ENCODE assay signal across 24 cellular contexts in the genomic region with DNA sequence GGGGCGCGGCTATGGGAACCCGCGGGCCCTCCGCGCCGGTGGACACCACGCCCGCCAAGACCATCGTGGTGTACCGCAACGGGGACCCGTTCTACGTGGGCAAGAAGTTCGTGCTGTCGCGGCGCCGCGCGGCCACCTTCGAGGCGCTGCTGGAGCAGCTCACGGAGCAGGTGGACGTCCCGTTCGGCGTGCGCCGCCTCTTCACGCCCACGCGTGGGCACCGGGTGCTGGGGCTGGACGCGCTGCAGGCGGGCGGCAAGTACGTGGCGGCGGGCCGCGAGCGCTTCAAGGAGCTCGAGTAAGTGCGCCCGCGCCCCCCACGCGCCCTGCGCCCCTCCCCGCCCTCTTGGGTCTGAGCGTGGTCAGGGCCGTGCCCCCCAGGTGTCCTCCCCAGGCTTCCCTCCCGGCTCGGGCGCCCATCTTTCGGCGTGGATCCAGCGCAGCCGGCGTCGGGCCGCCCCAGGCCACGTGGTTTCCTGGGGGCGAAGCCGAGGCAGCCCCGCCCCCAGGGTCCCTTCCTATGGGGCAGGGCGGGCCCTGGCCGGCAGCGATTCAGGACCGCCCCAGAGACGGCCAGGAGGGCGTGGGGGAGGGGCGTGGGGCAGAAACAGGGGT. TPM values are rescaled to one million over a fixed set of nuclear protein-coding genes. Genes with fewer than 3 reads are reported as not detected.
A peak's percentile ranks its signal among the peaks of the same experiment; 100 is the strongest.
DNase-seq lines count a peak whose midpoint lies in the region; ATAC-seq, FAIRE-seq and TF ChIP-seq lines count a peak whose summit lies in the region.
"Had no signal": no experiment of that assay in that cellular context is flagged by ENCODE, and none has a peak within 500 bp of the region (broad histone marks: within the 10 kb centered on the region; RNA-seq: fewer than 3 reads in every experiment).

No MANE protein-coding gene starts in this region.

- H3K9me3 ChIP-seq in HUES48 (ENCODE audit: control insufficient read depth, insufficient read depth, low read length), result no peaks in the 10 kb centered on the region
- H3K9me3 ChIP-seq in K562 (replicated peaks; ENCODE audit: control insufficient read depth, insufficient read depth, low read depth, low read length), result no peaks in the 10 kb centered on the region
- H3K9me3 ChIP-seq in ovary, result no peaks in the 10 kb centered on the region
- no peaks in the 10 kb centered on the region for H3K9me3 ChIP-seq in body of pancreas
- H3K9me3 ChIP-seq: BE2C, pancreas had no signal

- H3K27me3 ChIP-seq in HUES48 (ENCODE audit: control insufficient read depth, insufficient read depth, low read length) (peaks cover 22% of the 10 kb centered on the region), K562 (ENCODE audit: control insufficient read depth in 2 of 2, insufficient read depth in 2 of 2, low read length in 2 of 2) (peaks cover 9 to 11% of the 10 kb centered on the region in 2 experiments; a peak in 4 of 5 replicates), ovary (no peaks in the 10 kb centered on the region), body of pancreas (no peaks in the 10 kb centered on the region)
- H3K27me3 ChIP-seq: BE2C had no signal

- BruUV-seq in K562 (replicated peaks; lab: Mats Ljungman, UMichigan), result no TSS peak

- 73% methylated on average over 15 of the region's 75 CpGs for WGBS in K562 (ENCODE audit: insufficient coverage, low coverage, missing lambda C conversion rate)
- WGBS in ovary, 3 donors, result 0 to 15% (median 8%) methylated on average over 12 to 75 of the region's 75 CpGs
- 23% methylated on average over 35 of the region's 75 CpGs; no CpG with 5 or more reads in 1 of the 2 donors for WGBS in body of pancreas, 2 donors

- in situ Hi-C loops in K562 (cut with MboI), result no loop called here

- no peak overlapping the region for H3K9ac ChIP-seq in HUES48 (ENCODE audit: low read depth, low read length)
- no peak overlapping the region for H3K9ac ChIP-seq in K562 (ENCODE audit: insufficient read depth in 1 of 2, low read depth in 2 of 2, low read length in 2 of 2)

- TF ChIP-seq EP300 in K562 (IDR thresholded peaks at IDR 0.05; ENCODE audit: low read length) (no peak), ovary (IDR thresholded peaks at IDR 0.05) (no peak)

- TF ChIP-seq CTCF in K562 (IDR thresholded peaks at IDR 0.05 in 2 of 3, conservative IDR thresholded peaks at IDR 0.05 in 1 of 3; ENCODE audit: insufficient read depth in 2 of 3, low read depth in 1 of 3, low read length in 3 of 3) (no peak), ovary (IDR thresholded peaks at IDR 0.05) (no peak), body of pancreas (IDR thresholded peaks at IDR 0.05) (no peak)

- POLR2A ChIA-PET in K562 (lab: Yijun Ruan, JAX), result interaction anchor here (0.5 kb wide), 1 partner anchor 9 kb away, joined by 3 read pairs; no protein-coding TSS in a partner anchor

- no peak for FAIRE-seq in K562 (lab: Jason Lieb, UNC)
- FAIRE-seq: frontal cortex, H54, pancreas, small intestine had no signal

- intact Hi-C loops in K562 (cut with micrococcal nuclease) (no loop called here), ovary (cut with DNase I) (no loop called here), body of pancreas (cut with DNase I) (no loop called here)

- TF ChIP-seq POLR2A in K562 (conservative IDR thresholded peaks at IDR 0.05) (no peak), ovary (IDR thresholded peaks at IDR 0.05) (no peak), body of pancreas (IDR thresholded peaks at IDR 0.05) (no peak)

- CTCF ChIA-PET in K562 (lab: Yijun Ruan, JAX; ENCODE audit: low intra/inter-chr PET ratio), result no interaction called here

- H3K79me2 ChIP-seq in K562 (ENCODE audit: control insufficient read depth, insufficient read depth, low read length), result no peaks in the 10 kb centered on the region

- H3K4me1 ChIP-seq in HUES48 (ENCODE audit: control insufficient read depth, insufficient read depth, low read length) (peaks cover 5% of the 10 kb centered on the region; the same call in 1 of the 2 replicates), K562 (replicated peaks in 1 of 2; ENCODE audit: control insufficient read depth in 2 of 2, insufficient read depth in 2 of 2, low read length in 2 of 2) (no peaks in the 10 kb centered on the region), ovary (ENCODE audit: insufficient read depth) (peaks cover 19% of the 10 kb centered on the region), body of pancreas (peaks cover 7% of the 10 kb centered on the region)
- H3K4me1 ChIP-seq: BE2C, pancreas had no signal

- H3K36me3 ChIP-seq in HUES48 (ENCODE audit: control insufficient read depth, insufficient read depth, low read length) (no peaks in the 10 kb centered on the region), K562 (ENCODE audit: control insufficient read depth, insufficient read depth, low read length) (no peaks in the 10 kb centered on the region), ovary (no peaks in the 10 kb centered on the region), body of pancreas (replicated peaks in 1 of 2; ENCODE audit: insufficient read depth in 1 of 2, low read depth in 2 of 2) (no peaks in the 10 kb centered on the region)
- H3K36me3 ChIP-seq: BE2C, pancreas had no signal

- no peak overlapping the region for H3K4me2 ChIP-seq in K562 (ENCODE audit: insufficient read depth, low read length)

- no peaks in the 10 kb centered on the region for H3K9me1 ChIP-seq in K562 (ENCODE audit: control insufficient read depth, insufficient read depth, low read length)

- H3K27ac ChIP-seq in HUES48 (ENCODE audit: low read depth, low read length) (no peak overlapping the region), K562 (ENCODE audit: extremely low read depth, low read depth, low read length) (no peak overlapping the region), ovary (no peak overlapping the region), body of pancreas (no peak overlapping the region)
- H3K27ac ChIP-seq: pancreas had no signal

- no peaks in the 10 kb centered on the region for H4K20me1 ChIP-seq in K562 (replicated peaks; ENCODE audit: control insufficient read depth, insufficient read depth, low read length)

- H3K4me3 ChIP-seq in HUES48 (ENCODE audit: low read depth, low read length) (peak overlapping the region; percentile 38), K562 (no peak overlapping the region), ovary (no peak overlapping the region), body of pancreas (no peak overlapping the region)
- H3K4me3 ChIP-seq: pancreas had no signal

- peak; percentile 49 for DNase-seq in D341Med (ENCODE audit: low spot score)
- no peak for DNase-seq in K562 (ENCODE audit: extremely low read depth in 1 of 4, low spot score in 3 of 4)
- peak in 3 of 5 donors; percentile 32 to 49 (median 48) for DNase-seq in ovary
- DNase-seq in NCI-H1105 treated with DMSO at 0.1 percent for 48 hours (lab: John Stamatoyannopoulos, UW), result no peak
- DNase-seq in body of pancreas, result no peak
- DNase-seq: activated B cell treated with CpG ODN at 0.5 μM for 24 hours; activated effector memory CD4-positive, alpha-beta T cell treated with Interleukin-2 at 50 U/mL for 16 hours; BE2C; Kasumi-1; NCI-H1436 treated with DMSO at 0.1 percent for 48 hours; SIG-M5; small intestine; stimulated activated CD4-positive, alpha-beta T cell treated with anti-CD3 and anti-CD28 coated beads, Interleukin-4, amount 100 ng/mL, for 4 hours; stimulated activated CD8-positive, alpha-beta memory T cell treated with anti-CD3 and anti-CD28 coated beads, Interleukin-4, amount 100 ng/mL, for 48 hours; trophoblast cell had no signal

- ATAC-seq in K562, result no peak
- no peak for ATAC-seq in HG02678 (IDR thresholded peaks at IDR 0.05; ENCODE audit: unreplicated experiment)
- no peak for ATAC-seq in body of pancreas
- no peak for ATAC-seq in GM19463 (IDR thresholded peaks at IDR 0.05; ENCODE audit: unreplicated experiment)
- ATAC-seq: pancreas had no signal

- TF ChIP-seq RAD21 in K562 (CRISPR knock-in tag; conservative IDR thresholded peaks at IDR 0.05 in 1 of 2, IDR thresholded peaks at IDR 0.05 in 1 of 2), result no peak

- no peak overlapping the region for H2AFZ ChIP-seq in K562 (ENCODE audit: low read depth, low read length)

RNA-seq across cellular contexts. Expression of gene DCDC2C, which starts 0.5 kb away (rescaled TPM):
- not detected in 2 replicates for total RNA-seq in K562 (2011; cell fraction: chromatin; rRNA removed; ENCODE audit: low replicate concordance)
- not detected in 2 replicates for total RNA-seq in K562 (2011; cell fraction: nucleolus; rRNA removed)
- not detected in 2 replicates for total RNA-seq in K562 (2011; cell fraction: nucleoplasm; rRNA removed)
- total RNA-seq in K562 (2014; rRNA removed), result not detected in 2 replicates
- not detected in 2 replicates for total RNA-seq in K562 (2014; rRNA removed; fragmentation: Illumina TruSeq; extraction: Trizol)
- total RNA-seq in K562 (2015; rRNA removed; fragmentation: Illumina TruSeq; extraction: Trizol), result not detected in 2 replicates
- not detected in 2 replicates for total RNA-seq in K562 (2021)
- not detected in 2 replicates for polyA plus RNA-seq in K562 (2011; rRNA removed)
- not detected in 2 replicates for polyA plus RNA-seq in K562 (2011; cell fraction: cytosol; rRNA removed)
- polyA plus RNA-seq in K562 (2011; cell fraction: nucleus; rRNA removed), result not detected in 2 replicates
- not detected in 2 replicates for polyA plus RNA-seq in K562 (2012)
- not detected in 2 replicates for polyA plus RNA-seq in K562 (2014; fragmentation: Illumina TruSeq; extraction: Trizol)
- polyA plus RNA-seq in K562 (2014; fragmentation: Nextera tagmentation; extraction: Ambion mirVana), result not detected
- polyA plus RNA-seq in K562 (2014; rRNA removed), result not detected in 2 replicates
- polyA minus RNA-seq in K562 (2011; rRNA and poly(A)+ RNA removed), result not detected in 2 replicates
- not detected in 2 replicates for polyA minus RNA-seq in K562 (2011; cell fraction: cytosol; rRNA and poly(A)+ RNA removed)
- polyA minus RNA-seq in K562 (2011; cell fraction: nucleus; rRNA and poly(A)+ RNA removed), result not detected in 2 replicates
- total RNA-seq in ovary, result under 1 TPM in 2 of 7 donors, not detected in 5; 0.11 to 0.95 TPM
- under 1 TPM in 1 of 2 donors, not detected in 1; 0.42 TPM for polyA plus RNA-seq in ovary
- not detected for total RNA-seq in body of pancreas
- total RNA-seq: activated B cell treated with CpG ODN at 0.5 μM for 24 hours; activated CD8-positive, alpha-beta memory T cell treated with anti-CD3 and anti-CD28 coated beads for 36 hours; liver; NCI-H460; pancreas had no signal
- polyA plus RNA-seq: liver, pancreas, small intestine had no signal

RNA-seq across cellular contexts. Expression of gene ALLC, which starts 45.8 kb away (rescaled TPM):
- total RNA-seq in K562 (2011; cell fraction: chromatin; rRNA removed; ENCODE audit: low replicate concordance), result not detected in 2 replicates
- total RNA-seq in K562 (2011; cell fraction: nucleolus; rRNA removed), result not detected in 2 replicates
- total RNA-seq in K562 (2011; cell fraction: nucleoplasm; rRNA removed), result not detected in 2 replicates
- not detected in 2 replicates for total RNA-seq in K562 (2014; rRNA removed)
- total RNA-seq in K562 (2014; rRNA removed; fragmentation: Illumina TruSeq; extraction: Trizol), result not detected in 2 replicates
- not detected in 2 replicates for total RNA-seq in K562 (2015; rRNA removed; fragmentation: Illumina TruSeq; extraction: Trizol)
- total RNA-seq in K562 (2021), result not detected in 2 replicates
- polyA plus RNA-seq in K562 (2011; rRNA removed), result not detected in 2 replicates
- polyA plus RNA-seq in K562 (2011; cell fraction: cytosol; rRNA removed), result not detected in 2 replicates
- polyA plus RNA-seq in K562 (2011; cell fraction: nucleus; rRNA removed), result not detected in 2 replicates
- not detected in 2 replicates for polyA plus RNA-seq in K562 (2012)
- not detected in 2 replicates for polyA plus RNA-seq in K562 (2014; fragmentation: Illumina TruSeq; extraction: Trizol)
- polyA plus RNA-seq in K562 (2014; fragmentation: Nextera tagmentation; extraction: Ambion mirVana), result not detected
- polyA plus RNA-seq in K562 (2014; rRNA removed), result not detected in 2 replicates
- polyA minus RNA-seq in K562 (2011; rRNA and poly(A)+ RNA removed), result not detected in 2 replicates
- polyA minus RNA-seq in K562 (2011; cell fraction: cytosol; rRNA and poly(A)+ RNA removed), result not detected in 2 replicates
- polyA minus RNA-seq in K562 (2011; cell fraction: nucleus; rRNA and poly(A)+ RNA removed), result not detected in 2 replicates
- total RNA-seq in ovary, result under 1 TPM in 2 of 7 donors, not detected in 5; 0.20 to 0.50 TPM
- 1 to 10 TPM; 1.0 to 1.2 TPM for polyA plus RNA-seq in ovary
- total RNA-seq in body of pancreas, result not detected
- total RNA-seq: activated B cell treated with CpG ODN at 0.5 μM for 24 hours; activated CD8-positive, alpha-beta memory T cell treated with anti-CD3 and anti-CD28 coated beads for 36 hours; NCI-H460; pancreas had no signal

Comparison
In these comparisons a context has a peak if more than half of its experiments do, and no peak if none do; other contexts are left out.
1. DNase-seq: peak in D341Med (single experiment) and ovary (3 of 5); none in K562 (0 of 4), NCI-H1105 treated with DMSO at 0.1 percent for 48 hours (single experiment) and body of pancreas (0 of 4).